1 cellular context compared by ENCODE assay signal in genomic region chr1:100499412-100499811, GRCh38.
TF ChIP-seq lines count a peak whose summit lies in the region.

No MANE protein-coding gene starts in this region.

TF ChIP-seq in IMR-90, 13 proteins besides CTCF, POLR2A, EP300 and RAD21 (continued from another document):
- TF ChIP-seq BHLHE40 (IDR thresholded peaks at IDR 0.05; ENCODE audit: low read depth, low read length), result no peak
- no peak for TF ChIP-seq MAZ (IDR thresholded peaks at IDR 0.05; ENCODE audit: borderline replicate concordance, low read depth, low read length)
- TF ChIP-seq MXI1 (IDR thresholded peaks at IDR 0.05; ENCODE audit: borderline replicate concordance, low read depth, low read length), result no peak
- TF ChIP-seq CHD1 (IDR thresholded peaks at IDR 0.05; ENCODE audit: low read depth, low read length), result no peak
- TF ChIP-seq FOS (IDR thresholded peaks at IDR 0.05; ENCODE audit: low read depth, low read length), result no peak
- no peak for TF ChIP-seq RFX5 (IDR thresholded peaks at IDR 0.05; ENCODE audit: low read depth, low read length)
- TF ChIP-seq, protein P1, sequence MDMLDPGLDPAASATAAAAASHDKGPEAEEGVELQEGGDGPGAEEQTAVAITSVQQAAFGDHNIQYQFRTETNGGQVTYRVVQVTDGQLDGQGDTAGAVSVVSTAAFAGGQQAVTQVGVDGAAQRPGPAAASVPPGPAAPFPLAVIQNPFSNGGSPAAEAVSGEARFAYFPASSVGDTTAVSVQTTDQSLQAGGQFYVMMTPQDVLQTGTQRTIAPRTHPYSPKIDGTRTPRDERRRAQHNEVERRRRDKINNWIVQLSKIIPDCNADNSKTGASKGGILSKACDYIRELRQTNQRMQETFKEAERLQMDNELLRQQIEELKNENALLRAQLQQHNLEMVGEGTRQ (IDR thresholded peaks at IDR 0.05; ENCODE audit: low read depth, low read length), result no peak
- TF ChIP-seq CEBPB (IDR thresholded peaks at IDR 0.05; ENCODE audit: low read depth, low read length), result no peak
- TF ChIP-seq SMC3 (IDR thresholded peaks at IDR 0.05; ENCODE audit: low read depth, low read length), result no peak
